Comparison of ENCODE assay signal across 8 cellular contexts in the genomic region with DNA sequence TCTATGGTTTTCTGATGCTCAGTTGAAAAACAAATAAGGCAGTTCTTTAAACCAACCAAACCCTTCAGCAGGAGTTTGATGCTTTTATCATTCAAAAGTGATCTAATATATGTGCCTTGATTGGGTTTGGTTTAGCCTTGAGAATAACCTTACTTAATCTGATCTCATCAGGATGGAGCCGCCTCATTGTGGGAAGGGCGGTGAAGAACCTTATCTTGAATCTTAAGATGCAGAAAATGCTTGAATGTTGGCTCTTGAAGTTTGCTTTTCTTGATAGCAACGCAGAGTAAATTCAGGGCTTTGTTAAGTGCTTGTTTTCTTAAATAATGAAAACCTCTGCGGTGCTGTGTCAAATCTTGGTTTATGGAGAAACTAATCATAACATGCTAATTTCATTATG.
DNase-seq lines count a peak whose midpoint lies in the region; ATAC-seq, FAIRE-seq and TF ChIP-seq lines count a peak whose summit lies in the region.

No MANE protein-coding gene starts in this region.

- peak overlapping the region; percentile 97 for H3K4me3 Mint-ChIP-seq in endodermal cell

- H3K4me1 Mint-ChIP-seq in endodermal cell: peaks cover 30% of the 10 kb centered on the region

- H3K27ac Mint-ChIP-seq in endodermal cell: peak overlapping the region; percentile 97

- H3K27me3 ChIP-seq in endodermal cell (ENCODE audit: control insufficient read depth, insufficient read depth, low read length, poor library complexity, severe bottlenecking) (no peaks in the 10 kb centered on the region), psoas muscle (ENCODE audit: insufficient read depth in 3 of 3, low read length in 2 of 3) (no peaks in the 10 kb centered on the region)

- no peaks in the 10 kb centered on the region for H3K9me3 ChIP-seq in endodermal cell (ENCODE audit: control insufficient read depth, low read length)
- H3K9me3 ChIP-seq in psoas muscle: no peaks in the 10 kb centered on the region

- TF ChIP-seq CTCF in endodermal cell (conservative IDR thresholded peaks at IDR 0.05) (no peak), psoas muscle (IDR thresholded peaks at IDR 0.05) (no peak)

- DNase-seq in GM03348 (ENCODE audit: low spot score): peak; percentile 39
- DNase-seq in RCC 7860 (ENCODE audit: low spot score): peak; percentile 21
- DNase-seq in endodermal cell: no peak
- no peak for DNase-seq in psoas muscle
- DNase-seq in NCI-H2171 treated with DMSO at 0.1 percent for 48 hours (lab: John Stamatoyannopoulos, UW): no peak
- DNase-seq in NCI-H2081 (lab: John Stamatoyannopoulos, UW): no peak

- peak overlapping the region; percentile 97 for H3K9ac ChIP-seq in endodermal cell (ENCODE audit: extremely low read depth, low read length, poor library complexity, severe bottlenecking)

- WGBS in endodermal cell (ENCODE audit: insufficient coverage in 1 of 2, insufficient read length in 1 of 2), 2 experiments: 3% methylated on average over 4 of the region's 4 CpGs; no CpG with 5 or more reads in 1 of the 2 experiments
- WGBS in psoas muscle, 3 donors: 41 to 45% (median 42%) methylated on average over 4 of the region's 4 CpGs

- H3K36me3 ChIP-seq in endodermal cell (ENCODE audit: control insufficient read depth, insufficient read depth, low read length): peaks cover 26% of the 10 kb centered on the region
- H3K36me3 ChIP-seq in psoas muscle (ENCODE audit: insufficient read depth in 1 of 2, low read depth in 1 of 2): no peaks in the 10 kb centered on the region

- no peaks in the 10 kb centered on the region for H3K9me3 Mint-ChIP-seq in endodermal cell

- peaks cover 18% of the 10 kb centered on the region for H3K36me3 Mint-ChIP-seq in endodermal cell (ENCODE audit: low read depth)

- H3K4me3 ChIP-seq in endodermal cell (ENCODE audit: low read length) (peak overlapping the region; percentile 98), psoas muscle (peak overlapping the region; percentile 90)

- intact Hi-C loops in psoas muscle (cut with DNase I): loop anchor here (5.0 kb wide), 1 partner anchor 187 kb away; no protein-coding TSS in a partner anchor

- FAIRE-seq in RCC 7860 (lab: Jason Lieb, UNC): no peak

- no peak overlapping the region for H3K27ac ChIP-seq in endodermal cell (ENCODE audit: low read depth, low read length)
- peak overlapping the region; percentile 25 for H3K27ac ChIP-seq in psoas muscle

- H3K4me1 ChIP-seq in endodermal cell (ENCODE audit: control insufficient read depth, insufficient read depth, low read length): peaks cover 10% of the 10 kb centered on the region
- H3K4me1 ChIP-seq in psoas muscle: peaks cover 24% of the 10 kb centered on the region

- ATAC-seq in psoas muscle: no peak
- ATAC-seq in GM21515 (IDR thresholded peaks at IDR 0.05; ENCODE audit: unreplicated experiment): no peak
- no peak for ATAC-seq in HG02623 (IDR thresholded peaks at IDR 0.05; ENCODE audit: unreplicated experiment)

- no peaks in the 10 kb centered on the region for H3K27me3 Mint-ChIP-seq in endodermal cell (ENCODE audit: insufficient read depth)

Comparison
In these comparisons a context has a peak if more than half of its experiments do, and no peak if none do; other contexts are left out.
1. DNase-seq: peak in GM03348 (single experiment) and RCC 7860 (single experiment); none in endodermal cell (single experiment), psoas muscle (0 of 2), NCI-H2171 treated with DMSO at 0.1 percent for 48 hours (single experiment) and NCI-H2081 (0 of 2).